Comparison of ENCODE assay signal across 17 cellular contexts in genomic region chr17:7875804-7876203, GRCh38. TPM values are rescaled to one million over a fixed set of nuclear protein-coding genes. Genes with fewer than 3 reads are reported as not detected.
DNase-seq lines count a peak whose midpoint lies in the region; ATAC-seq and TF ChIP-seq lines count a peak whose summit lies in the region.
"Had no signal": no experiment of that assay in that cellular context is flagged by ENCODE, and none has a peak within 500 bp of the region (broad histone marks: within the 10 kb centered on the region; RNA-seq: fewer than 3 reads in every experiment).

No MANE protein-coding gene starts in this region.

- H3K36me3 ChIP-seq in HEK293 (ENCODE audit: control insufficient read depth in 2 of 2, insufficient read depth in 1 of 2, low read length in 2 of 2) (peaks cover 57 to 74% of the 10 kb centered on the region in 2 experiments), thyroid gland (no peaks in the 10 kb centered on the region)

- peaks cover 6% of the 10 kb centered on the region for H3K36me3 Mint-ChIP-seq in effector memory CD8-positive, alpha-beta T cell (ENCODE audit: insufficient read depth)

- H3K9me3 Mint-ChIP-seq in effector memory CD8-positive, alpha-beta T cell, result no peaks in the 10 kb centered on the region
- H3K9me3 Mint-ChIP-seq: CD4-positive, alpha-beta memory T cell had no signal

- intact Hi-C loops in thyroid gland (cut with DNase I), result no loop called here

- H3K27me3 ChIP-seq in thyroid gland, result no peaks in the 10 kb centered on the region
- H3K27me3 ChIP-seq: BLaER1 treated with 17β-estradiol and CSF1 and Interleukin-3, amounts not matched to agents 10 nM and 100 nM had no signal

- WGBS in thyroid gland, 2 donors, result 98 to 100% methylated on average over 1 of the region's 1 CpG

- ATAC-seq in effector memory CD8-positive, alpha-beta T cell (replicated peaks), result no peak
- ATAC-seq: HCT116 had no signal

- H3K4me1 Mint-ChIP-seq in effector memory CD8-positive, alpha-beta T cell (ENCODE audit: low read depth in 2 of 2), result peaks cover 4 to 17% of the 10 kb centered on the region in 2 donors

- POLR2A ChIA-PET in HEK293 (lab: Yijun Ruan, JAX), result no interaction called here

- no peaks in the 10 kb centered on the region for H3K27me3 Mint-ChIP-seq in effector memory CD8-positive, alpha-beta T cell
- H3K27me3 Mint-ChIP-seq: CD4-positive, alpha-beta memory T cell had no signal

- H3K4me1 ChIP-seq in HEK293 (ENCODE audit: control insufficient read depth, insufficient read depth, low read length) (no peaks in the 10 kb centered on the region), thyroid gland (peaks cover 5 to 6% of the 10 kb centered on the region in 2 donors)

- TF ChIP-seq CTCF in HEK293 (tag by site-specific recombination; IDR thresholded peaks at IDR 0.05), result no peak
- no peak for TF ChIP-seq CTCF in thyroid gland (IDR thresholded peaks at IDR 0.05)

- H3K9me3 ChIP-seq in HEK293 (ENCODE audit: control insufficient read depth, insufficient read depth, low read depth, low read length) (no peaks in the 10 kb centered on the region), thyroid gland (no peaks in the 10 kb centered on the region)
- H3K9me3 ChIP-seq: BLaER1 treated with 17β-estradiol and CSF1 and Interleukin-3, amounts not matched to agents 10 nM and 100 nM had no signal

- no peak overlapping the region for H3K4me3 Mint-ChIP-seq in effector memory CD8-positive, alpha-beta T cell
- H3K4me3 Mint-ChIP-seq: CD4-positive, alpha-beta memory T cell had no signal

- DNase-seq in NOMO-1 treated with DMSO at 0.1 percent for 48 hours (lab: John Stamatoyannopoulos, UW; ENCODE audit: unreplicated experiment) (peak; percentile 56), NOMO-1 (lab: John Stamatoyannopoulos, UW; ENCODE audit: unreplicated experiment in 2 of 2) (no peak), NCI-H1105 (lab: John Stamatoyannopoulos, UW) (no peak), thyroid gland (no peak), NCI-H774 (lab: John Stamatoyannopoulos, UW) (no peak)
- no peak for DNase-seq in effector memory CD8-positive, alpha-beta T cell
- DNase-seq: 8988T; ACHN; CD4-positive, alpha-beta memory T cell; DMS79 treated with DMSO at 0.1 percent for 48 hours; EL; IMR-90; KBM-7 had no signal

- no peak overlapping the region for H3K27ac ChIP-seq in HEK293 (ENCODE audit: extremely low read depth, low read depth, low read length)
- H3K27ac ChIP-seq in thyroid gland, result no peak overlapping the region

- peak overlapping the region; percentile 11 to 12 for H3K27ac Mint-ChIP-seq in effector memory CD8-positive, alpha-beta T cell

- CTCF ChIA-PET in HEK293 (lab: Yijun Ruan, JAX), result interaction anchor here (0.6 to 2.7 kb wide), 4 partner anchors 22 to 133 kb away, joined by 3 to 9 read pairs (median 4); no protein-coding TSS in a partner anchor

- H3K4me3 ChIP-seq in HEK293 (ENCODE audit: low read depth, low read length), result no peak overlapping the region
- H3K4me3 ChIP-seq in thyroid gland (replicated peaks in 1 of 3), result no peak overlapping the region
- H3K4me3 ChIP-seq: BLaER1 treated with 17β-estradiol and CSF1 and Interleukin-3, amounts not matched to agents 10 nM and 100 nM had no signal

- no peak for TF ChIP-seq POLR2A in thyroid gland (IDR thresholded peaks at IDR 0.05)

TF ChIP-seq in HEK293, 187 proteins besides CTCF, POLR2A, EP300 and RAD21:
- TF ChIP-seq MZF1 (tag by site-specific recombination; IDR thresholded peaks at IDR 0.05; ENCODE audit: borderline replicate concordance) (no peak), ZNF146 (tag by site-specific recombination; IDR thresholded peaks at IDR 0.05) (peak; percentile 95), ZNF10 (tag by site-specific recombination; IDR thresholded peaks at IDR 0.05) (peak; percentile 84)

RNA-seq across cellular contexts. Expression of gene CHD3, which starts 12.8 kb away (rescaled TPM):
- 100 to 1,000 TPM in 1 of 4 donors, 10 to 100 TPM in 3; 78.9 to 117 (median 91.4) TPM for total RNA-seq in thyroid gland

RNA-seq across cellular contexts. Expression of gene CYB5D1, which starts 18.0 kb away (rescaled TPM):
- total RNA-seq in thyroid gland, result 10 to 100 TPM; 14.9 to 29.5 (median 23.5) TPM

RNA-seq across cellular contexts. Expression of gene NAA38, which starts 18.4 kb away (rescaled TPM):
- 100 to 1,000 TPM in 2 of 4 donors, 10 to 100 TPM in 2; 24.6 to 180 (median 79.6) TPM for total RNA-seq in thyroid gland

RNA-seq across cellular contexts. Expression of gene TMEM88, which starts 20.9 kb away (rescaled TPM):
- 10 to 100 TPM; 12.3 to 39.5 (median 18.4) TPM for total RNA-seq in thyroid gland
- total RNA-seq: H4, IMR-90 had no signal

RNA-seq across cellular contexts. Expression of gene RNF227, which starts 40.3 kb away (rescaled TPM):
- total RNA-seq in thyroid gland, result 1 to 10 TPM; 1.1 to 4.3 (median 2.2) TPM
